ENCODE assay signal across 15 cellular contexts in genomic region chr6:167180086-167180485, GRCh38. TPM values are rescaled to one million over a fixed set of nuclear protein-coding genes. Genes with fewer than 3 reads are reported as not detected.
"Had no signal": no experiment of that assay in that cellular context is flagged by ENCODE, and none has a peak within 500 bp of the region (broad histone marks: within the 10 kb centered on the region; RNA-seq: fewer than 3 reads in every experiment).

No MANE protein-coding gene starts in this region.

RNA-seq across cellular contexts. Expression of gene GPR31, which starts 22.3 kb away (rescaled TPM):
- total RNA-seq: activated B cell treated with CpG ODN at 0.5 μM for 24 hours; activated CD4-positive, alpha-beta memory T cell treated with anti-CD3 and anti-CD28 coated beads for 36 hours; activated CD4-positive, alpha-beta memory T cell treated with anti-CD3 and anti-CD28 coated beads, Interleukin-2, amount 10 ng/mL, durations not matched to agents 7 days and 5 days; activated CD4-positive, alpha-beta T cell treated with anti-CD3 and anti-CD28 coated beads for 36 hours; activated CD4-positive, alpha-beta T cell treated with anti-CD3 and anti-CD28 coated beads, Interleukin-2, amount 10 ng/mL, durations not matched to agents 24 days and 14 days; activated CD4-positive, alpha-beta T cell treated with anti-CD3 and anti-CD28 coated beads, Interleukin-2, amount 10 ng/mL, durations not matched to agents 7 days and 5 days; activated CD8-positive, alpha-beta memory T cell treated with anti-CD3 and anti-CD28 coated beads for 36 hours; activated CD8-positive, alpha-beta memory T cell treated with anti-CD3 and anti-CD28 coated beads, Interleukin-2, amount 10 ng/mL, durations not matched to agents 7 days and 5 days; activated CD8-positive, alpha-beta T cell treated with anti-CD3 and anti-CD28 coated beads for 36 hours; activated CD8-positive, alpha-beta T cell treated with anti-CD3 and anti-CD28 coated beads, Interleukin-2, amount 10 ng/mL, durations not matched to agents 7 days and 5 days; T-cell; T-helper 1 cell treated with Interleukin-12 subunit alpha and Interleukin-12 subunit beta and Interleukin-4 antibody, amounts not matched to agents 30 ng/mL and 1 ng/mL, for 36 hours; T-helper 17 cell; T-helper 2 cell treated with Interferon-gamma antibody and Interleukin-4, amounts not matched to agents 100 ng/mL and 5 ng/mL, for 36 hours; WTC11 had no signal

RNA-seq across cellular contexts. Expression of gene CCR6, which starts 57.2 kb away (rescaled TPM):
- total RNA-seq: activated CD4-positive, alpha-beta T cell treated with anti-CD3 and anti-CD28 coated beads, Interleukin-2, amount 10 ng/mL, durations not matched to agents 24 days and 14 days; T-helper 2 cell treated with Interferon-gamma antibody and Interleukin-4, amounts not matched to agents 100 ng/mL and 5 ng/mL, for 36 hours; WTC11 had no signal
